Comparison of ENCODE assay signal across 12 cellular contexts in genomic region chr1:36279110-36279788, GRCh38. TPM values are rescaled to one million over a fixed set of nuclear protein-coding genes. Genes with fewer than 3 reads are reported as not detected.
DNase-seq lines count a peak whose midpoint lies in the region; ATAC-seq, FAIRE-seq and TF ChIP-seq lines count a peak whose summit lies in the region.
"Had no signal": no experiment of that assay in that cellular context is flagged by ENCODE, and none has a peak within 500 bp of the region (broad histone marks: within the 10 kb centered on the region; RNA-seq: fewer than 3 reads in every experiment).

No MANE protein-coding gene starts in this region.

- TF ChIP-seq CTCF in K562 (IDR thresholded peaks at IDR 0.05 in 2 of 3, conservative IDR thresholded peaks at IDR 0.05 in 1 of 3; ENCODE audit: insufficient read depth in 2 of 3, low read depth in 1 of 3, low read length in 3 of 3) (no peak), uterus (IDR thresholded peaks at IDR 0.05) (no peak)

- no peak for TF ChIP-seq RAD21 in K562 (CRISPR knock-in tag; conservative IDR thresholded peaks at IDR 0.05 in 1 of 2, IDR thresholded peaks at IDR 0.05 in 1 of 2)

- no peaks in the 10 kb centered on the region for H3K27me3 ChIP-seq in K562 (ENCODE audit: control insufficient read depth in 2 of 2, insufficient read depth in 2 of 2, low read length in 2 of 2)
- H3K27me3 ChIP-seq in mesenchymal stem cell (ENCODE audit: control insufficient read depth in 1 of 2, insufficient read depth in 1 of 2, low read length in 2 of 2): no peaks in the 10 kb centered on the region
- H3K27me3 ChIP-seq in uterus: no peaks in the 10 kb centered on the region
- H3K27me3 ChIP-seq: ovary had no signal

- no peak overlapping the region for H3K14ac ChIP-seq in mesenchymal stem cell (ENCODE audit: low read length in 2 of 2)

- no peak overlapping the region for H2BK15ac ChIP-seq in mesenchymal stem cell (ENCODE audit: low read depth, poor library complexity, severe bottlenecking)

- H3K4me2 ChIP-seq in K562 (ENCODE audit: insufficient read depth, low read length) (no peak overlapping the region), mesenchymal stem cell (ENCODE audit: low read length, poor library complexity, severe bottlenecking) (no peak overlapping the region)

- H2BK12ac ChIP-seq in mesenchymal stem cell (ENCODE audit: low read length in 2 of 2): no peak overlapping the region

- POLR2A ChIA-PET in K562 (lab: Yijun Ruan, JAX): interaction anchor here (0.9 to 4.7 kb wide), 5 partner anchors 10 to 132 kb away, joined by 3 to 24 read pairs (median 3); partner anchors contain the start of gene TRAPPC3

- no peak overlapping the region for H2AK5ac ChIP-seq in mesenchymal stem cell (ENCODE audit: low read length, severe bottlenecking)

- WGBS in K562 (ENCODE audit: insufficient coverage, low coverage, missing lambda C conversion rate): 29% methylated on average over 2 of the region's 2 CpGs
- 100% methylated on average over 1 of the region's 2 CpGs for WGBS in mesenchymal stem cell

- no peak overlapping the region for H3K9ac ChIP-seq in K562 (ENCODE audit: insufficient read depth in 1 of 2, low read depth in 2 of 2, low read length in 2 of 2)
- peak overlapping the region; percentile 74 for H3K9ac ChIP-seq in mesenchymal stem cell (ENCODE audit: low read length)

- no peak for FAIRE-seq in K562 (lab: Jason Lieb, UNC)

- no peak overlapping the region for H2BK5ac ChIP-seq in mesenchymal stem cell (ENCODE audit: low read depth, low read length, poor library complexity, severe bottlenecking)

- peaks cover 4% of the 10 kb centered on the region for H3K79me1 ChIP-seq in mesenchymal stem cell (replicated peaks; ENCODE audit: low read length, poor library complexity, severe bottlenecking)

- H3K4me1 ChIP-seq in K562 (replicated peaks in 1 of 2; ENCODE audit: control insufficient read depth in 2 of 2, insufficient read depth in 2 of 2, low read length in 2 of 2) (peaks cover 3 to 11% of the 10 kb centered on the region in 2 experiments; a peak in 3 of 5 replicates), mesenchymal stem cell (ENCODE audit: control insufficient read depth, insufficient read depth, low read depth, low read length) (no peaks in the 10 kb centered on the region), uterus (peaks cover 6 to 9% of the 10 kb centered on the region in 2 donors)

- BruUV-seq in K562 (replicated peaks; lab: Mats Ljungman, UMichigan): no TSS peak

- no peak overlapping the region for H2AFZ ChIP-seq in K562 (ENCODE audit: low read depth, low read length)
- H2AFZ ChIP-seq in mesenchymal stem cell (ENCODE audit: low read depth, low read length): no peak overlapping the region

- ATAC-seq in stimulated activated naive CD8-positive, alpha-beta T cell treated with anti-CD3 and anti-CD28 coated beads, Interleukin-15, amount 100 ng/mL, for 72 hours: no peak
- ATAC-seq in K562 (no peak), HG02885 (IDR thresholded peaks at IDR 0.05; ENCODE audit: poor library complexity, unreplicated experiment) (no peak)

- H2BK120ac ChIP-seq in mesenchymal stem cell (ENCODE audit: low read depth, low read length): no peak overlapping the region

- H3K9me3 ChIP-seq in K562 (replicated peaks; ENCODE audit: control insufficient read depth, insufficient read depth, low read depth, low read length): no peaks in the 10 kb centered on the region
- H3K9me3 ChIP-seq in mesenchymal stem cell (ENCODE audit: control insufficient read depth, low read length): no peaks in the 10 kb centered on the region
- H3K9me3 ChIP-seq in uterus: no peaks in the 10 kb centered on the region
- H3K9me3 ChIP-seq: ovary had no signal

- H3K23ac ChIP-seq in mesenchymal stem cell (ENCODE audit: low read length in 2 of 2): no peak overlapping the region

- no peak for TF ChIP-seq POLR2A in K562 (conservative IDR thresholded peaks at IDR 0.05)
- TF ChIP-seq POLR2A in uterus (IDR thresholded peaks at IDR 0.05): no peak

- no peak overlapping the region for H4K91ac ChIP-seq in mesenchymal stem cell (ENCODE audit: low read length)

- no peak for DNase-seq in stimulated activated naive CD8-positive, alpha-beta T cell treated with anti-CD3 and anti-CD28 coated beads, Interleukin-15, amount 100 ng/mL, for 72 hours
- DNase-seq in K562 (ENCODE audit: extremely low read depth in 1 of 4, low spot score in 3 of 4): no peak
- DNase-seq in mesenchymal stem cell: no peak
- peak in 1 of 2 donors; percentile 54 for DNase-seq in uterus
- DNase-seq in ACHN: no peak
- no peak for DNase-seq in NCI-H146 treated with DMSO at 0.1 percent for 48 hours (lab: John Stamatoyannopoulos, UW; ENCODE audit: unreplicated experiment)
- DNase-seq: NCI-H1436, ovary, T1000 had no signal

- peak overlapping the region; percentile 84 for H3K27ac Mint-ChIP-seq in stimulated activated naive CD8-positive, alpha-beta T cell treated with anti-CD3 and anti-CD28 coated beads, Interleukin-15, Interleukin-2, amounts not matched to agents 100 ng/mL and 50 ng/mL, for 24 hours
- peak overlapping the region in 1 of 2 donors; percentile 82 for H3K27ac Mint-ChIP-seq in stimulated activated naive CD8-positive, alpha-beta T cell treated with anti-CD3 and anti-CD28 coated beads, Interleukin-15, amount 100 ng/mL, for 72 hours

- peaks cover 47% of the 10 kb centered on the region for H3K79me2 ChIP-seq in K562 (ENCODE audit: control insufficient read depth, insufficient read depth, low read length)

- H4K20me1 ChIP-seq in K562 (replicated peaks; ENCODE audit: control insufficient read depth, insufficient read depth, low read length): no peaks in the 10 kb centered on the region

- no peak overlapping the region for H4K8ac ChIP-seq in mesenchymal stem cell (ENCODE audit: low read length)

- in situ Hi-C loops in K562 (cut with MboI): no loop called here
- in situ Hi-C loops in ACHN (cut with HindIII; ENCODE audit: low pct_ligation_motif_present, low pct_unique_long_range_greater_than_20kb, low sequenced_read_pairs): loop anchor here (25.0 kb wide), 1 partner anchor 142 kb away; the partner anchor contains the start of genes COL8A2 and TRAPPC3

- no peaks in the 10 kb centered on the region for H3K9me3 Mint-ChIP-seq in stimulated activated naive CD8-positive, alpha-beta T cell treated with anti-CD3 and anti-CD28 coated beads, Interleukin-15, Interleukin-2, amounts not matched to agents 100 ng/mL and 50 ng/mL, for 24 hours
- no peaks in the 10 kb centered on the region for H3K9me3 Mint-ChIP-seq in stimulated activated naive CD8-positive, alpha-beta T cell treated with anti-CD3 and anti-CD28 coated beads, Interleukin-15, amount 100 ng/mL, for 72 hours
- H3K9me3 Mint-ChIP-seq: CD14-positive monocyte had no signal

- intact Hi-C loops in K562 (cut with micrococcal nuclease) (no loop called here), uterus (cut with DNase I; ENCODE audit: low total_unique reads) (no loop called here)

- no peaks in the 10 kb centered on the region for H3K27me3 Mint-ChIP-seq in stimulated activated naive CD8-positive, alpha-beta T cell treated with anti-CD3 and anti-CD28 coated beads, Interleukin-15, Interleukin-2, amounts not matched to agents 100 ng/mL and 50 ng/mL, for 24 hours
- no peaks in the 10 kb centered on the region for H3K27me3 Mint-ChIP-seq in stimulated activated naive CD8-positive, alpha-beta T cell treated with anti-CD3 and anti-CD28 coated beads, Interleukin-15, amount 100 ng/mL, for 72 hours

- H3K4me3 ChIP-seq in K562 (no peak overlapping the region), mesenchymal stem cell (ENCODE audit: insufficient read depth in 1 of 2, low read depth in 1 of 2, low read length in 2 of 2) (no peak overlapping the region), uterus (no peak overlapping the region)
- H3K4me3 ChIP-seq: ovary had no signal

- H3K18ac ChIP-seq in mesenchymal stem cell (ENCODE audit: low read depth in 1 of 2, low read length in 2 of 2): no peak overlapping the region

- H3K4me3 Mint-ChIP-seq in stimulated activated naive CD8-positive, alpha-beta T cell treated with anti-CD3 and anti-CD28 coated beads, Interleukin-15, Interleukin-2, amounts not matched to agents 100 ng/mL and 50 ng/mL, for 24 hours: no peak overlapping the region
- no peak overlapping the region for H3K4me3 Mint-ChIP-seq in stimulated activated naive CD8-positive, alpha-beta T cell treated with anti-CD3 and anti-CD28 coated beads, Interleukin-15, amount 100 ng/mL, for 72 hours
- H3K4me3 Mint-ChIP-seq: CD14-positive monocyte had no signal

- H3K4me1 Mint-ChIP-seq in stimulated activated naive CD8-positive, alpha-beta T cell treated with anti-CD3 and anti-CD28 coated beads, Interleukin-15, Interleukin-2, amounts not matched to agents 100 ng/mL and 50 ng/mL, for 24 hours (ENCODE audit: low read depth): peaks cover 49% of the 10 kb centered on the region
- peaks cover 31% of the 10 kb centered on the region for H3K4me1 Mint-ChIP-seq in stimulated activated naive CD8-positive, alpha-beta T cell treated with anti-CD3 and anti-CD28 coated beads, Interleukin-15, amount 100 ng/mL, for 72 hours
- H3K4me1 Mint-ChIP-seq: CD14-positive monocyte had no signal

- H3K9me1 ChIP-seq in K562 (ENCODE audit: control insufficient read depth, insufficient read depth, low read length): no peaks in the 10 kb centered on the region

- H3K36me3 Mint-ChIP-seq in stimulated activated naive CD8-positive, alpha-beta T cell treated with anti-CD3 and anti-CD28 coated beads, Interleukin-15, Interleukin-2, amounts not matched to agents 100 ng/mL and 50 ng/mL, for 24 hours (ENCODE audit: low read depth): peaks cover 34% of the 10 kb centered on the region

- peak overlapping the region; percentile 21; the same call in 1 of the 3 replicates for H3K27ac ChIP-seq in K562 (ENCODE audit: extremely low read depth, low read depth, low read length)
- no peak overlapping the region for H3K27ac ChIP-seq in mesenchymal stem cell (ENCODE audit: low read length, poor library complexity, severe bottlenecking)
- peak overlapping the region; percentile 79 to 80 for H3K27ac ChIP-seq in uterus

- no peak for TF ChIP-seq EP300 in K562 (IDR thresholded peaks at IDR 0.05; ENCODE audit: low read length)

- no peak overlapping the region for H3K4ac ChIP-seq in mesenchymal stem cell (ENCODE audit: low read depth in 1 of 2, low read length in 2 of 2)

- CTCF ChIA-PET in K562 (lab: Yijun Ruan, JAX; ENCODE audit: low intra/inter-chr PET ratio): no interaction called here

- H3K36me3 ChIP-seq in K562 (ENCODE audit: control insufficient read depth, insufficient read depth, low read length) (peaks cover 55% of the 10 kb centered on the region), mesenchymal stem cell (ENCODE audit: control insufficient read depth in 1 of 2, insufficient read depth in 2 of 2, low read depth in 1 of 2, low read length in 2 of 2) (peaks cover 10 to 25% of the 10 kb centered on the region in 2 experiments), uterus (no peaks in the 10 kb centered on the region)
- H3K36me3 ChIP-seq: ovary had no signal

RNA-seq across cellular contexts. Expression of gene SH3D21, which starts 26.9 kb away (rescaled TPM):
- 21.5 and 49.5 TPM in 2 replicates for total RNA-seq in K562 (2011; cell fraction: chromatin; rRNA removed; ENCODE audit: low replicate concordance)
- 24.7 and 26.5 TPM in 2 replicates for total RNA-seq in K562 (2011; cell fraction: nucleolus; rRNA removed)
- total RNA-seq in K562 (2011; cell fraction: nucleoplasm; rRNA removed): 18.4 and 19.1 TPM in 2 replicates
- total RNA-seq in K562 (2014; rRNA removed) (1.4 and 3.0 TPM in 2 replicates), K562 (2014; rRNA removed; fragmentation: Illumina TruSeq; extraction: Trizol) (0.89 and 1.1 TPM in 2 replicates), K562 (2015; rRNA removed; fragmentation: Illumina TruSeq; extraction: Trizol) (1.7 and 1.8 TPM in 2 replicates), K562 (2021) (3.0 and 4.3 TPM in 2 replicates), uterus (10 to 100 TPM in 2 of 4 donors, not detected in 2; 11.3 to 11.8 TPM)
- polyA plus RNA-seq in K562 (2011; rRNA removed) (2.7 and 5.6 TPM in 2 replicates), K562 (2014; fragmentation: Illumina TruSeq; extraction: Trizol) (3.0 and 4.5 TPM in 2 replicates), K562 (2014; fragmentation: Nextera tagmentation; extraction: Ambion mirVana) (under 1 TPM; 0.01 to 0.07 TPM), K562 (2014; rRNA removed) (3.3 and 4.7 TPM in 2 replicates)
- 2.1 and 2.6 TPM in 2 replicates for polyA plus RNA-seq in K562 (2011; cell fraction: cytosol; rRNA removed)
- 26.0 and 26.6 TPM in 2 replicates for polyA plus RNA-seq in K562 (2011; cell fraction: nucleus; rRNA removed)
- polyA plus RNA-seq in K562 (2012): 4.1 and 6.9 TPM in 2 replicates
- polyA minus RNA-seq in K562 (2011; rRNA and poly(A)+ RNA removed): 1.6 and 2.3 TPM in 2 replicates
- 1.9 and 2.2 TPM in 2 replicates for polyA minus RNA-seq in K562 (2011; cell fraction: cytosol; rRNA and poly(A)+ RNA removed)
- polyA minus RNA-seq in K562 (2011; cell fraction: nucleus; rRNA and poly(A)+ RNA removed): 8.5 and 15.1 TPM in 2 replicates
- 1.9 TPM for polyA plus RNA-seq in mesenchymal stem cell (2013, experiment 1 of 2)
- 1.8 TPM for polyA plus RNA-seq in mesenchymal stem cell (2013, experiment 2 of 2)
- polyA plus RNA-seq: CD14-positive monocyte had no signal

RNA-seq across cellular contexts. Expression of gene EVA1B, which starts 44.2 kb away (rescaled TPM):
- 1.1 and 4.4 TPM in 2 replicates for total RNA-seq in K562 (2011; cell fraction: chromatin; rRNA removed; ENCODE audit: low replicate concordance)
- 19.2 and 19.5 TPM in 2 replicates for total RNA-seq in K562 (2011; cell fraction: nucleolus; rRNA removed)
- total RNA-seq in K562 (2011; cell fraction: nucleoplasm; rRNA removed): 6.2 and 6.6 TPM in 2 replicates
- 61.5 and 65.7 TPM in 2 replicates for total RNA-seq in K562 (2014; rRNA removed)
- 0.29 and 0.44 TPM in 2 replicates for total RNA-seq in K562 (2014; rRNA removed; fragmentation: Illumina TruSeq; extraction: Trizol)
- total RNA-seq in K562 (2015; rRNA removed; fragmentation: Illumina TruSeq; extraction: Trizol): 4.6 and 5.9 TPM in 2 replicates
- 27.2 and 27.8 TPM in 2 replicates for total RNA-seq in K562 (2021)
- 2.4 and 5.3 TPM in 2 replicates for polyA plus RNA-seq in K562 (2011; rRNA removed)
- polyA plus RNA-seq in K562 (2011; cell fraction: cytosol; rRNA removed): 12.0 and 70.7 TPM in 2 replicates
- polyA plus RNA-seq in K562 (2011; cell fraction: nucleus; rRNA removed): 4.3 and 9.6 TPM in 2 replicates
- 22.6 and 37.3 TPM in 2 replicates for polyA plus RNA-seq in K562 (2012)
- polyA plus RNA-seq in K562 (2014; fragmentation: Illumina TruSeq; extraction: Trizol): 0.68 and 2.1 TPM in 2 replicates
- under 1 TPM; 0.08 to 0.13 TPM for polyA plus RNA-seq in K562 (2014; fragmentation: Nextera tagmentation; extraction: Ambion mirVana)
- 39.1 and 41.3 TPM in 2 replicates for polyA plus RNA-seq in K562 (2014; rRNA removed)
- 0.36 TPM in 1 of 2 replicates, not detected in the other for polyA minus RNA-seq in K562 (2011; rRNA and poly(A)+ RNA removed)
- polyA minus RNA-seq in K562 (2011; cell fraction: cytosol; rRNA and poly(A)+ RNA removed): 6.1 and 7.3 TPM in 2 replicates
- 2.0 and 2.2 TPM in 2 replicates for polyA minus RNA-seq in K562 (2011; cell fraction: nucleus; rRNA and poly(A)+ RNA removed)
- polyA plus RNA-seq in mesenchymal stem cell (2013, experiment 1 of 2): 129 TPM
- polyA plus RNA-seq in mesenchymal stem cell (2013, experiment 2 of 2): 133 TPM
- 100 to 1,000 TPM in 1 of 4 donors, 10 to 100 TPM in 3; 20.9 to 122 (median 62.4) TPM for total RNA-seq in uterus

RNA-seq across cellular contexts. Expression of gene THRAP3, which starts 55.0 kb away (rescaled TPM):
- 53.3 and 99.3 TPM in 2 replicates for total RNA-seq in K562 (2011; cell fraction: chromatin; rRNA removed; ENCODE audit: low replicate concordance)
- total RNA-seq in K562 (2011; cell fraction: nucleolus; rRNA removed): 40.0 and 45.4 TPM in 2 replicates
- 40.3 and 53.6 TPM in 2 replicates for total RNA-seq in K562 (2011; cell fraction: nucleoplasm; rRNA removed)
- total RNA-seq in K562 (2014; rRNA removed) (67.9 and 70.5 TPM in 2 replicates), K562 (2014; rRNA removed; fragmentation: Illumina TruSeq; extraction: Trizol) (100 and 118 TPM in 2 replicates), K562 (2015; rRNA removed; fragmentation: Illumina TruSeq; extraction: Trizol) (125 and 128 TPM in 2 replicates), K562 (2021) (107 and 123 TPM in 2 replicates), uterus (10 to 100 TPM; 21.3 to 99.1 (median 67.5) TPM)
- polyA plus RNA-seq in K562 (2011; rRNA removed) (101 and 113 TPM in 2 replicates), K562 (2014; fragmentation: Illumina TruSeq; extraction: Trizol) (133 TPM in 2 replicates), K562 (2014; fragmentation: Nextera tagmentation; extraction: Ambion mirVana) (100 to 1,000 TPM in 1 of 2 experiments, 10 to 100 TPM in 1; 66.2 to 135 TPM), K562 (2014; rRNA removed) (76.9 and 99.0 TPM in 2 replicates)
- 36.7 and 54.3 TPM in 2 replicates for polyA plus RNA-seq in K562 (2011; cell fraction: cytosol; rRNA removed)
- 58.5 and 65.3 TPM in 2 replicates for polyA plus RNA-seq in K562 (2011; cell fraction: nucleus; rRNA removed)
- polyA plus RNA-seq in K562 (2012): 61.1 and 64.3 TPM in 2 replicates
- polyA minus RNA-seq in K562 (2011; rRNA and poly(A)+ RNA removed): 180 TPM in 2 replicates
- 49.1 and 81.3 TPM in 2 replicates for polyA minus RNA-seq in K562 (2011; cell fraction: cytosol; rRNA and poly(A)+ RNA removed)
- 29.9 and 65.6 TPM in 2 replicates for polyA minus RNA-seq in K562 (2011; cell fraction: nucleus; rRNA and poly(A)+ RNA removed)
- 64.5 TPM for polyA plus RNA-seq in mesenchymal stem cell (2013, experiment 1 of 2)
- 60.8 TPM for polyA plus RNA-seq in mesenchymal stem cell (2013, experiment 2 of 2)
